Comparison of ENCODE assay signal across 14 cellular contexts in the genomic region with DNA sequence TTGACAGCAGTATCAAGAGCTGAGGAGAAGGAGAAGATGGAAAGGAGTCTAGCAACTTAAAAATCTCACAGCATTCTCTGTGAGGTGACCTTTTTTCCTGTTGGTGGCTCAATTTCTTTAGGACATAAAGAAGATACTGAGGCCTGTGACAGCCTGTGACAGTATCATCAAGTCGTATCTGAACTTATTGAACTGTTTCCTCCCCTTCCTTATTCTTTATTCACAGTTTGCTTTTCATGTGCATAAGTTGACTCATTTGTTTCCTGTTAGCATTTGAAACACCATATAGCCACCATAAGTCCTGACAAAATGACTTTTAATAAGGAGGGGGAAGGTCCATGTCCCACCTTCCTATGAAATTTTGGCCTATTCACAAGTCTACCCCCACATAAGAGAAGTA.
"Had no signal": no experiment of that assay in that cellular context is flagged by ENCODE, and none has a peak within 500 bp of the region (broad histone marks: within the 10 kb centered on the region; RNA-seq: fewer than 3 reads in every experiment).

No MANE protein-coding gene starts in this region.

- FAIRE-seq: colon, keratinocyte, TTC549 had no signal

- H3K9me3 Mint-ChIP-seq: activated naive CD4-positive, alpha-beta T cell treated with anti-CD3 and anti-CD28 coated beads, Interleukin-2, amount 10 ng/mL, durations not matched to agents 7 days and 5 days; stimulated activated naive B cell treated with anti-CD40 and anti-IgM and Interleukin-4, amounts not matched to agents 10 μg/mL and 1 μg/mL and 100 μg/mL, for 72 hours had no signal

- H3K27ac Mint-ChIP-seq: activated naive CD4-positive, alpha-beta T cell treated with anti-CD3 and anti-CD28 coated beads, Interleukin-2, amount 10 ng/mL, durations not matched to agents 7 days and 5 days had no signal

- DNase-seq: activated naive CD4-positive, alpha-beta T cell treated with anti-CD3 and anti-CD28 coated beads, Interleukin-2, amount 10 ng/mL, durations not matched to agents 7 days and 5 days; gastrocnemius medialis; heart right ventricle; left lung; psoas muscle; stimulated activated CD4-positive, alpha-beta T cell treated with anti-CD3 and anti-CD28 coated beads, Interleukin-1b, Interleukin-23, amount 100 ng/mL, for 48 hours; stimulated activated naive B cell treated with anti-CD40 and anti-IgM and Interleukin-4, amounts not matched to agents 10 μg/mL and 1 μg/mL and 100 μg/mL, for 72 hours; upper lobe of left lung had no signal

- H3K27me3 Mint-ChIP-seq: activated naive CD4-positive, alpha-beta T cell treated with anti-CD3 and anti-CD28 coated beads, Interleukin-2, amount 10 ng/mL, durations not matched to agents 7 days and 5 days; stimulated activated naive B cell treated with anti-CD40 and anti-IgM and Interleukin-4, amounts not matched to agents 10 μg/mL and 1 μg/mL and 100 μg/mL, for 72 hours had no signal

- ATAC-seq: gastrocnemius medialis, heart right ventricle, left lung, psoas muscle, sciatic nerve had no signal

- H3K27ac ChIP-seq: ascending aorta, gastrocnemius medialis, heart right ventricle, left lung, psoas muscle, spleen, upper lobe of left lung had no signal

- H3K4me3 Mint-ChIP-seq: activated naive CD4-positive, alpha-beta T cell treated with anti-CD3 and anti-CD28 coated beads, Interleukin-2, amount 10 ng/mL, durations not matched to agents 7 days and 5 days; stimulated activated naive B cell treated with anti-CD40 and anti-IgM and Interleukin-4, amounts not matched to agents 10 μg/mL and 1 μg/mL and 100 μg/mL, for 72 hours had no signal
